8 cellular contexts compared by ENCODE assay signal in the genomic region with DNA sequence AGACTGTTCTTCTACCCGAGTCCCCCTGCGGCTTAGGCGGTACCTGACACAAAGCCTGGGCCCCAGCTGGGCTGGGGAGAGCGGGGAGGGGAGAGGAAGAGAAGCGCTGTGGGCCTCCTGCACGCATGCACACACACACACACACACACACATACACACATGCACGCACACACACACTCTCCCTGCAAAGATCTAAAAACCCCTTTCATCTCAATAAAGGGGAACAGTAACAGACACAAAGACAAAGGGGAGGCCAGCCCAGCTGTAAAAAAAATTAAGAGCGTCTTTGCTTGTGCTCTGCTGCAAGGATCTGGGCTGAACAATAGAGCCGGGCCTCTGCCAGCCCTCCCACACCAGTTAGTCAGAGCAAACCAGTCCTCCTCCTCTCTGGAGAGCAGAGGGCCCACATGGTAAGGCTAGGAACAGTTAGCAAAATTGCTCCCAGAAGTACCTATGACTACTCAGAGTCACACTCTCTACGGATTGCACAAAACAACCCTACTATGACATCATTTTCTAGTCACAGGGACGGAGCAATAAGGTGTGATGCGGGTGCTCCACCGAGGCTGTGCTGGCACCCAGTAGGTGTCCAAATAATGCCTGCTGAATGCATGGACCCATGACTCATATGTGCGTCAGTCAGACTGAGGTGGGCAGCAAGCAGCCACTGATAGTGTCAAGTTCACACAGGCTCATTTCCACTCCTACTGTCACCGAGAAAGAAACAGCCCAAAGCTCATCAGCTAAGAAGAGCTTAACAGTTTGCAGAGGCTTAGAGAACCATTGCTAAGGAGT. TPM values are rescaled to one million over a fixed set of nuclear protein-coding genes. Genes with fewer than 3 reads are reported as not detected.
DNase-seq lines count a peak whose midpoint lies in the region; ATAC-seq and TF ChIP-seq lines count a peak whose summit lies in the region.

No MANE protein-coding gene starts in this region.

- H3K4me3 ChIP-seq in BJ (ENCODE audit: low read depth, low read length) (peak overlapping the region; percentile 15; the same call in 1 of the 2 replicates), choroid plexus epithelial cell (ENCODE audit: low read depth, low read length) (peak overlapping the region; percentile 43)

- ATAC-seq in GM21723 (IDR thresholded peaks at IDR 0.05; ENCODE audit: unreplicated experiment) = peak; percentile 46
- ATAC-seq in memory B cell (ENCODE audit: low read depth) = peak; percentile 87

- DNase-seq in BJ (ENCODE audit: low read depth) (peak; percentile 77), M059J (ENCODE audit: low read depth) (peak; percentile 91), choroid plexus epithelial cell (ENCODE audit: low read depth) (peak; percentile 90), memory B cell (ENCODE audit: low spot score in 2 of 2) (peak; percentile 63 to 69), NCI-H128 (lab: John Stamatoyannopoulos, UW; ENCODE audit: unreplicated experiment) (no peak)
- DNase-seq in activated CD4-positive, alpha-beta T cell treated with anti-CD3 and anti-CD28 coated beads for 4 hours = peak; percentile 75 to 85
- DNase-seq in stimulated activated CD8-positive, alpha-beta memory T cell treated with anti-CD3 and anti-CD28 coated beads, Interleukin-12 subunit alpha, Interleukin-12 subunit beta, amount 100 ng/mL, for 1 hour (ENCODE audit: low read depth) = peak; percentile 47

- POLR2A ChIA-PET in BJ (lab: Charles Lee) = interaction anchor here (0.6 kb wide), 1 partner anchor 23 kb away, joined by 14 read pairs; no protein-coding TSS in a partner anchor

- peaks cover 8% of the 10 kb centered on the region for H3K36me3 Mint-ChIP-seq in memory B cell

- peaks cover 66% of the 10 kb centered on the region for H3K4me1 Mint-ChIP-seq in memory B cell

- H3K27ac Mint-ChIP-seq in memory B cell = peak overlapping the region; percentile 91

- peaks cover 3% of the 10 kb centered on the region; the same call in 1 of the 2 replicates for H3K36me3 ChIP-seq in BJ (ENCODE audit: control insufficient read depth, insufficient read depth, low read length)

- H3K27me3 ChIP-seq in BJ (ENCODE audit: control insufficient read depth, insufficient read depth, low read length) = no peaks in the 10 kb centered on the region

- peak overlapping the region; percentile 71 for H3K4me3 Mint-ChIP-seq in memory B cell

- no peaks in the 10 kb centered on the region for H3K27me3 Mint-ChIP-seq in memory B cell

- TF ChIP-seq CTCF in BJ (IDR thresholded peaks at IDR 0.05; ENCODE audit: insufficient read depth, low read depth, low read length) (no peak), choroid plexus epithelial cell (conservative IDR thresholded peaks at IDR 0.05; ENCODE audit: low read depth, low read length) (no peak)

- H3K9me3 Mint-ChIP-seq in memory B cell = no peaks in the 10 kb centered on the region

- CTCF ChIA-PET in BJ (lab: Yijun Ruan, JAX) = interaction anchor here (0.7 to 4.0 kb wide), 8 partner anchors 19 to 54 kb away, joined by 3 to 26 read pairs (median 4); a partner anchor contains a TSS

RNA-seq across cellular contexts. Expression of a gene that starts 9.2 kb away (rescaled TPM):
- 24.4 and 33.6 TPM in 2 replicates for polyA plus RNA-seq in BJ (2011; rRNA removed)
- polyA minus RNA-seq in BJ (2011; rRNA and poly(A)+ RNA removed) = 25.3 and 28.0 TPM in 2 replicates
- total RNA-seq in M059J (2014; rRNA removed; shearing (Covaris generic)) = 6.0 and 9.7 TPM in 2 replicates

RNA-seq across cellular contexts. Expression of a gene that starts 24.5 kb away (rescaled TPM):
- polyA plus RNA-seq in BJ (2011; rRNA removed) = 0.23 and 0.37 TPM in 2 replicates
- polyA minus RNA-seq in BJ (2011; rRNA and poly(A)+ RNA removed) = 0.09 and 0.10 TPM in 2 replicates
- total RNA-seq in M059J (2014; rRNA removed; shearing (Covaris generic)) = 1.0 and 2.9 TPM in 2 replicates
